In the genomic region with DNA sequence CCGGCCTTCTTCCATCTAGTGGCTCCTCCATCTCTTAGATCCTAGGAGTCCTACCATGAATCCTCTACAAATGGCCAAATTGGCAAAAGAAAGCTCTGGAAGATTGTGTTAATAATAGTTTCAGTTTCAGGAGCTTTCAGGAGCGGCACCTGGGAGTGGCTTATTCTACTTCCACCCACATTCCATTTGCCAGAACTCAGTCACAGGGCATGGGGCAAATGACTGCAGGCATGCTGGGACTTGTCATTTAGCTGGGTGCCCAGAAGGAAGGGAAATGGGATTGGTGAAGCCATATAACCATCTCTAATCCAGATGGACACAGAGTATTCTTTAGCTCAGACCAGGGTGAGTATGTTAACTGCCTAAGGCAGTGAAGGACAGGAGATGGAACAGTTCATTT, we compare ENCODE assay signal across 15 cellular contexts. TPM values are rescaled to one million over a fixed set of nuclear protein-coding genes. Genes with fewer than 3 reads are reported as not detected.
DNase-seq lines count a peak whose midpoint lies in the region; FAIRE-seq and TF ChIP-seq lines count a peak whose summit lies in the region.
"Had no signal": no experiment of that assay in that cellular context is flagged by ENCODE, and none has a peak within 500 bp of the region (broad histone marks: within the 10 kb centered on the region; RNA-seq: fewer than 3 reads in every experiment).

No MANE protein-coding gene starts in this region.

- no peak overlapping the region for H3K27ac ChIP-seq in astrocyte (ENCODE audit: low read depth, low read length)
- no peak overlapping the region for H3K27ac ChIP-seq in A673 (ENCODE audit: low read depth, low read length, poor library complexity, severe bottlenecking)

- H3K4me3 Mint-ChIP-seq in astrocyte (ENCODE audit: unreplicated experiment) (no peak overlapping the region), type B pancreatic cell (peak overlapping the region; percentile 69)
- H3K4me3 Mint-ChIP-seq: nephron progenitor cell; T-helper 1 cell treated with Interleukin-12 subunit alpha and Interleukin-12 subunit beta and Interleukin-4 antibody, amounts not matched to agents 30 μg/mL and 1 μg/mL, for 36 hours had no signal

- peaks cover 19% of the 10 kb centered on the region for H3K27me3 ChIP-seq in astrocyte (ENCODE audit: insufficient read depth, low read length)
- H3K27me3 ChIP-seq in A673 (replicated peaks; ENCODE audit: insufficient read depth, low read depth, low read length, poor library complexity): peaks cover 68% of the 10 kb centered on the region

- H3K9me3 Mint-ChIP-seq in astrocyte (ENCODE audit: unreplicated experiment) (no peaks in the 10 kb centered on the region), type B pancreatic cell (no peaks in the 10 kb centered on the region)
- H3K9me3 Mint-ChIP-seq: nephron progenitor cell; T-helper 1 cell treated with Interleukin-12 subunit alpha and Interleukin-12 subunit beta and Interleukin-4 antibody, amounts not matched to agents 30 μg/mL and 1 μg/mL, for 36 hours had no signal

- no TSS peak for BruUV-seq in A673 (replicated peaks; lab: Mats Ljungman, UMichigan)

- H3K4me3 ChIP-seq in astrocyte (ENCODE audit: insufficient read depth, low read depth, low read length): no peak overlapping the region
- no peak overlapping the region for H3K4me3 ChIP-seq in A673 (ENCODE audit: low read depth, low read length, poor library complexity, severe bottlenecking)

- intact Hi-C loops in A673 (cut with micrococcal nuclease; ENCODE audit: unreplicated experiment): no loop called here

- CTCF ChIA-PET in A673 (lab: Charles Lee): no interaction called here

- FAIRE-seq in astrocyte (lab: Jason Lieb, UNC): no peak
- FAIRE-seq: frontal cortex had no signal

- H3K27me3 Mint-ChIP-seq in astrocyte (ENCODE audit: low read depth, unreplicated experiment) (peaks cover 7% of the 10 kb centered on the region), type B pancreatic cell (peaks cover 38% of the 10 kb centered on the region)

- H3K9me3 ChIP-seq in astrocyte (ENCODE audit: insufficient read depth, low read depth, low read length) (no peaks in the 10 kb centered on the region), A673 (ENCODE audit: low read depth, low read length, poor library complexity, severe bottlenecking) (no peaks in the 10 kb centered on the region)

- no peaks in the 10 kb centered on the region for H4K20me1 ChIP-seq in astrocyte (ENCODE audit: insufficient read depth, low read length)

- TF ChIP-seq CTCF in astrocyte (IDR thresholded peaks at IDR 0.05; ENCODE audit: insufficient read depth, low read depth, low read length) (no peak), type B pancreatic cell (conservative IDR thresholded peaks at IDR 0.05) (no peak), A673 (conservative IDR thresholded peaks at IDR 0.05; ENCODE audit: low read depth, low read length) (no peak)

- no peaks in the 10 kb centered on the region for H3K79me2 ChIP-seq in astrocyte (ENCODE audit: insufficient read depth, low read length)

- no peak overlapping the region for H2AFZ ChIP-seq in astrocyte (ENCODE audit: low read depth, low read length)

- H3K9ac ChIP-seq in astrocyte (ENCODE audit: low read length): no peak overlapping the region

- H3K27ac Mint-ChIP-seq in astrocyte (ENCODE audit: unreplicated experiment) (peak overlapping the region; percentile 36), type B pancreatic cell (peak overlapping the region; percentile 85)
- H3K27ac Mint-ChIP-seq: nephron progenitor cell; T-helper 1 cell treated with Interleukin-12 subunit alpha and Interleukin-12 subunit beta and Interleukin-4 antibody, amounts not matched to agents 30 μg/mL and 1 μg/mL, for 36 hours had no signal

- H3K4me1 ChIP-seq in astrocyte (ENCODE audit: insufficient read depth, low read length) (peaks cover 17% of the 10 kb centered on the region), A673 (ENCODE audit: insufficient read depth, low read length, poor library complexity, severe bottlenecking) (no peaks in the 10 kb centered on the region)

- H3K4me1 Mint-ChIP-seq in astrocyte (ENCODE audit: low read depth, unreplicated experiment) (peaks cover 19% of the 10 kb centered on the region), type B pancreatic cell (ENCODE audit: unreplicated experiment) (no peaks in the 10 kb centered on the region)

- DNase-seq in HPDE6-E6E7 (ENCODE audit: extremely low spot score) (peak; percentile 67), astrocyte (ENCODE audit: low read depth) (no peak), kidney tubule cell (ENCODE audit: low spot score) (peak; percentile 76), type B pancreatic cell (ENCODE audit: extremely low spot score, unreplicated experiment) (no peak), A673 (ENCODE audit: low spot score) (no peak), NCI-H510A treated with DMSO at 0.1 percent for 48 hours (lab: John Stamatoyannopoulos, UW) (no peak)
- DNase-seq in stimulated activated CD4-positive, alpha-beta T cell treated with anti-CD3 and anti-CD28 coated beads, Interleukin-15, amount 100 ng/mL, for 24 hours: no peak
- DNase-seq: central memory CD4-positive, alpha-beta T cell; effector memory CD4-positive, alpha-beta T cell; NCI-H2081 treated with DMSO at 0.1 percent for 48 hours; NCI-H82; nephron progenitor cell had no signal

- POLR2A ChIA-PET in A673 (lab: Charles Lee; ENCODE audit: low non-redundant PET): no interaction called here

- no peak overlapping the region for H3K4me2 ChIP-seq in astrocyte (ENCODE audit: low read length)

- no peaks in the 10 kb centered on the region for H3K36me3 ChIP-seq in astrocyte (ENCODE audit: insufficient read depth, low read length)
- H3K36me3 ChIP-seq in A673 (ENCODE audit: insufficient read depth, low read length, poor library complexity, severe bottlenecking): no peaks in the 10 kb centered on the region

- H3K36me3 Mint-ChIP-seq in astrocyte (ENCODE audit: low read depth, unreplicated experiment): no peaks in the 10 kb centered on the region
- H3K36me3 Mint-ChIP-seq in type B pancreatic cell: no peaks in the 10 kb centered on the region

RNA-seq across cellular contexts. Expression of gene LRATD1, which starts 3.6 kb away (rescaled TPM):
- total RNA-seq in astrocyte (17.6 and 28.3 TPM in 2 replicates), type B pancreatic cell (ENCODE audit: low replicate concordance) (21.6 and 52.0 TPM in 2 replicates), A673 (2021) (not detected in 2 replicates)
- total RNA-seq: activated CD8-positive, alpha-beta memory T cell treated with anti-CD3 and anti-CD28 coated beads for 36 hours had no signal

Comparison
In these comparisons a context has a peak if more than half of its experiments do, and no peak if none do; other contexts are left out.
1. DNase-seq: peak in HPDE6-E6E7 (single experiment) and kidney tubule cell (single experiment); none in astrocyte (single experiment), type B pancreatic cell (single experiment), A673 (single experiment), stimulated activated CD4-positive, alpha-beta T cell treated with anti-CD3 and anti-CD28 coated beads, Interleukin-15, amount 100 ng/mL, for 24 hours (single experiment) and NCI-H510A treated with DMSO at 0.1 percent for 48 hours (single experiment).
2. RNA of gene LRATD1, which starts 3.6 kb away (total RNA-seq): 17.6 to 28.3 TPM in astrocyte and 21.6 to 52.0 TPM in type B pancreatic cell; not detected in A673; every median in the first group is over 10 times any median in the second.